1 cellular context compared by ENCODE assay signal in the genomic region with DNA sequence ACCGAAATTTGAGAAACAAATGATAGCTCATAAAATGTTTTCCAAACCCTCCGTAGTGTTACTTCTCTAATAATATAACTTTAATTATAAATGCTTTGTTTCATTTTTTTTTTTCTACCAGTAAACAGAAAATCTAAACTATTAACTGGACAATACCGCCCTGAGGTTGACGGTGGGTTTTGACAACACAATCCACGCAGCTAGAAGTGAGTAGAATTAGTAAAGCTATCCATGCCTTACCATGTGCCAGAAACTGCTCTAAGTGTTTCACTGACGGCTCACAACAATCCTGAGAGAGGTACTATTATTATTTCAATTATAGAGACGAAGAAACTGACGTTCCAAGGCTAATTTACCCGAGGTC.
TF ChIP-seq lines count a peak whose summit lies in the region.

No MANE protein-coding gene starts in this region.

TF ChIP-seq in IMR-90, 13 proteins besides CTCF, POLR2A, EP300 and RAD21:
- TF ChIP-seq MAFK (IDR thresholded peaks at IDR 0.05; ENCODE audit: low read depth, low read length) (no peak), MXI1 (IDR thresholded peaks at IDR 0.05; ENCODE audit: borderline replicate concordance, low read depth, low read length) (no peak), RFX5 (IDR thresholded peaks at IDR 0.05; ENCODE audit: low read depth, low read length) (no peak), NFE2L2 (IDR thresholded peaks at IDR 0.05; ENCODE audit: low read depth, low read length) (no peak), BHLHE40 (IDR thresholded peaks at IDR 0.05; ENCODE audit: low read depth, low read length) (no peak), SMC3 (IDR thresholded peaks at IDR 0.05; ENCODE audit: low read depth, low read length) (no peak), CHD1 (IDR thresholded peaks at IDR 0.05; ENCODE audit: low read depth, low read length) (no peak), RCOR1 (IDR thresholded peaks at IDR 0.05; ENCODE audit: insufficient replicate concordance, low read length) (no peak), FOS (IDR thresholded peaks at IDR 0.05; ENCODE audit: low read depth, low read length) (no peak), MAZ (IDR thresholded peaks at IDR 0.05; ENCODE audit: borderline replicate concordance, low read depth, low read length) (no peak), CEBPB (IDR thresholded peaks at IDR 0.05; ENCODE audit: low read depth, low read length) (no peak)
- TF ChIP-seq, protein P1, sequence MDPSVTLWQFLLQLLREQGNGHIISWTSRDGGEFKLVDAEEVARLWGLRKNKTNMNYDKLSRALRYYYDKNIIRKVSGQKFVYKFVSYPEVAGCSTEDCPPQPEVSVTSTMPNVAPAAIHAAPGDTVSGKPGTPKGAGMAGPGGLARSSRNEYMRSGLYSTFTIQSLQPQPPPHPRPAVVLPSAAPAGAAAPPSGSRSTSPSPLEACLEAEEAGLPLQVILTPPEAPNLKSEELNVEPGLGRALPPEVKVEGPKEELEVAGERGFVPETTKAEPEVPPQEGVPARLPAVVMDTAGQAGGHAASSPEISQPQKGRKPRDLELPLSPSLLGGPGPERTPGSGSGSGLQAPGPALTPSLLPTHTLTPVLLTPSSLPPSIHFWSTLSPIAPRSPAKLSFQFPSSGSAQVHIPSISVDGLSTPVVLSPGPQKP (IDR thresholded peaks at IDR 0.05; ENCODE audit: borderline replicate concordance, low read depth, low read length) = no peak
- TF ChIP-seq, protein P2, sequence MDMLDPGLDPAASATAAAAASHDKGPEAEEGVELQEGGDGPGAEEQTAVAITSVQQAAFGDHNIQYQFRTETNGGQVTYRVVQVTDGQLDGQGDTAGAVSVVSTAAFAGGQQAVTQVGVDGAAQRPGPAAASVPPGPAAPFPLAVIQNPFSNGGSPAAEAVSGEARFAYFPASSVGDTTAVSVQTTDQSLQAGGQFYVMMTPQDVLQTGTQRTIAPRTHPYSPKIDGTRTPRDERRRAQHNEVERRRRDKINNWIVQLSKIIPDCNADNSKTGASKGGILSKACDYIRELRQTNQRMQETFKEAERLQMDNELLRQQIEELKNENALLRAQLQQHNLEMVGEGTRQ (IDR thresholded peaks at IDR 0.05; ENCODE audit: low read depth, low read length) = no peak
